15 cellular contexts compared by ENCODE assay signal in genomic region chr16:72785886-72786285, GRCh38.
DNase-seq lines count a peak whose midpoint lies in the region; ATAC-seq and TF ChIP-seq lines count a peak whose summit lies in the region.
"Had no signal": no experiment of that assay in that cellular context is flagged by ENCODE, and none has a peak within 500 bp of the region (broad histone marks: within the 10 kb centered on the region; RNA-seq: fewer than 3 reads in every experiment).

No MANE protein-coding gene starts in this region.

- peaks cover 10% of the 10 kb centered on the region for H3F3A ChIP-seq in neural cell (ENCODE audit: insufficient read depth, low read length, poor library complexity, severe bottlenecking)

- no peak for TF ChIP-seq RAD21 in neural cell (conservative IDR thresholded peaks at IDR 0.05)

- H3K36me3 Mint-ChIP-seq in HFFc6 (ENCODE audit: low read depth) (peaks cover 19% of the 10 kb centered on the region), chondrocyte (ENCODE audit: low read depth) (peaks cover 30% of the 10 kb centered on the region)
- H3K36me3 Mint-ChIP-seq: activated naive CD4-positive, alpha-beta T cell treated with anti-CD3 and anti-CD28 coated beads, Interleukin-2, amount 50 U/mL, for 24 hours; CD8-positive, alpha-beta memory T cell had no signal

- WGBS in stomach, 5 donors, result 54 to 89% (median 79%) methylated on average over 3 of the region's 3 CpGs

- H3K27ac ChIP-seq in BLaER1 (no peak overlapping the region), neural cell (ENCODE audit: low read length) (peak overlapping the region; percentile 93), stomach (no peak overlapping the region), left lung (no peak overlapping the region)
- H3K27ac ChIP-seq: VCaP had no signal

- H3K4me3 ChIP-seq in BLaER1 (no peak overlapping the region), neural cell (ENCODE audit: low read length) (peak overlapping the region; percentile 59), stomach (no peak overlapping the region), left lung (no peak overlapping the region)
- H3K4me3 ChIP-seq: HAP-1 had no signal

- H3K4me3 Mint-ChIP-seq in HFFc6 (peak overlapping the region; percentile 57), chondrocyte (ENCODE audit: unreplicated experiment) (peak overlapping the region; percentile 43)

- TF ChIP-seq POLR2A in stomach (IDR thresholded peaks at IDR 0.05), result no peak

- H3K4me2 ChIP-seq in BLaER1, result peak overlapping the region; percentile 61
- peak overlapping the region; percentile 42 for H3K4me2 ChIP-seq in neural cell (ENCODE audit: low read length)

- H2AFZ ChIP-seq in neural cell (ENCODE audit: low read depth, low read length), result no peak overlapping the region

- in situ Hi-C loops in GM13976 (cut with MboI; ENCODE audit: low sequenced_read_pairs, unreplicated experiment), result no loop called here

- H3K27me3 Mint-ChIP-seq in HFFc6 (ENCODE audit: insufficient read depth) (no peaks in the 10 kb centered on the region; the same call in 1 of the 2 replicates), chondrocyte (ENCODE audit: low read depth) (no peaks in the 10 kb centered on the region)

- no peak for TF ChIP-seq CTCF in HFFc6 (IDR thresholded peaks at IDR 0.05)
- no peak for TF ChIP-seq CTCF in chondrocyte (IDR thresholded peaks at IDR 0.05)
- TF ChIP-seq CTCF in neural cell (IDR thresholded peaks at IDR 0.05; ENCODE audit: poor library complexity, severe bottlenecking), result no peak
- no peak for TF ChIP-seq CTCF in stomach (IDR thresholded peaks at IDR 0.05)
- TF ChIP-seq CTCF in left lung (IDR thresholded peaks at IDR 0.05), result no peak
- TF ChIP-seq CTCF in GM13976 (IDR thresholded peaks at IDR 0.05; ENCODE audit: borderline replicate concordance, control extremely low read depth, extremely low read depth, insufficient read depth, missing control alignments), result no peak

- H3K79me2 ChIP-seq in neural cell (replicated peaks; ENCODE audit: insufficient read depth, low read length), result peaks cover 89% of the 10 kb centered on the region

- H3K9ac ChIP-seq in BLaER1, result no peak overlapping the region
- peak overlapping the region; percentile 74 for H3K9ac ChIP-seq in neural cell (ENCODE audit: low read length)

- H4K20me1 ChIP-seq in BLaER1, result no peaks in the 10 kb centered on the region
- H4K20me1 ChIP-seq in neural cell (ENCODE audit: insufficient read depth), result no peaks in the 10 kb centered on the region

- DNase-seq in HFFc6 (no peak), chondrocyte (ENCODE audit: low spot score) (no peak), stomach (no peak), left lung (no peak), GM13976 (ENCODE audit: low spot score) (no peak)
- DNase-seq in stimulated activated CD4-positive, alpha-beta T cell treated with anti-CD3 and anti-CD28 coated beads, Interleukin-4, amount 100 ng/mL, for 1 hour, result no peak
- DNase-seq: CD8-positive, alpha-beta memory T cell; dermis blood vessel endothelial cell; NCI-H2171 treated with DMSO at 0.1 percent for 48 hours; stimulated activated CD4-positive, alpha-beta T cell treated with anti-CD3 and anti-CD28 coated beads, Interleukin-2, amount 100 ng/mL, for 24 hours had no signal

- H3K9me3 Mint-ChIP-seq in HFFc6 (no peaks in the 10 kb centered on the region), chondrocyte (ENCODE audit: low read depth) (no peaks in the 10 kb centered on the region)
- H3K9me3 Mint-ChIP-seq: activated naive CD4-positive, alpha-beta T cell treated with anti-CD3 and anti-CD28 coated beads, Interleukin-2, amount 50 U/mL, for 24 hours; CD8-positive, alpha-beta memory T cell had no signal

- H3K27ac Mint-ChIP-seq in HFFc6 (peak overlapping the region; percentile 57), chondrocyte (ENCODE audit: unreplicated experiment) (peak overlapping the region; percentile 100)
- H3K27ac Mint-ChIP-seq: activated naive CD4-positive, alpha-beta T cell treated with anti-CD3 and anti-CD28 coated beads, Interleukin-2, amount 50 U/mL, for 24 hours had no signal

- TF ChIP-seq EP300 in neural cell (conservative IDR thresholded peaks at IDR 0.05; ENCODE audit: poor library complexity, severe bottlenecking), result no peak
- TF ChIP-seq EP300 in stomach (IDR thresholded peaks at IDR 0.05), result no peak

- H3K27me3 ChIP-seq in BLaER1 (no peaks in the 10 kb centered on the region), neural cell (ENCODE audit: insufficient read depth, low read depth, low read length) (no peaks in the 10 kb centered on the region), stomach (no peaks in the 10 kb centered on the region), left lung (no peaks in the 10 kb centered on the region)

- H3K4me1 Mint-ChIP-seq in HFFc6 (ENCODE audit: low read depth) (peaks cover 52% of the 10 kb centered on the region), chondrocyte (ENCODE audit: low read depth) (peaks cover 58% of the 10 kb centered on the region)

- ATAC-seq in left lung, result no peak

- H3K9me2 ChIP-seq in neural cell (ENCODE audit: insufficient read depth, low read length), result no peaks in the 10 kb centered on the region

- H3K9me3 ChIP-seq in BLaER1, result peaks cover 18% of the 10 kb centered on the region; the same call in 1 of the 2 replicates
- H3K9me3 ChIP-seq in neural cell (ENCODE audit: low read length), result no peaks in the 10 kb centered on the region
- no peaks in the 10 kb centered on the region for H3K9me3 ChIP-seq in stomach
- no peaks in the 10 kb centered on the region for H3K9me3 ChIP-seq in left lung
- H3K9me3 ChIP-seq: HAP-1 had no signal

- intact Hi-C loops in stomach (cut with DNase I; ENCODE audit: low total_unique reads), result no loop called here
- intact Hi-C loops in left lung (cut with DNase I), result no loop called here

- H3K36me3 ChIP-seq in BLaER1 (peaks cover 17% of the 10 kb centered on the region), neural cell (ENCODE audit: insufficient read depth, low read length) (peaks cover 26% of the 10 kb centered on the region), stomach (peaks cover 0 to 19% (median 11%) of the 10 kb centered on the region in 4 donors), left lung (no peaks in the 10 kb centered on the region)

- H3K4me1 ChIP-seq in BLaER1, result peaks cover 42% of the 10 kb centered on the region
- H3K4me1 ChIP-seq in stomach, result peaks cover 0 to 30% (median 16%) of the 10 kb centered on the region in 4 donors
- H3K4me1 ChIP-seq in left lung, result peaks cover 0 to 27% of the 10 kb centered on the region in 2 donors

TF ChIP-seq in neural cell, 6 proteins besides CTCF, POLR2A, EP300 and RAD21:
- no peak for TF ChIP-seq TAF1 (IDR thresholded peaks at IDR 0.05; ENCODE audit: low read depth)
- no peak for TF ChIP-seq EZH2 (IDR thresholded peaks at IDR 0.05; ENCODE audit: borderline replicate concordance, insufficient read depth, low read length, poor library complexity, severe bottlenecking)
- TF ChIP-seq REST (IDR thresholded peaks at IDR 0.05; ENCODE audit: borderline replicate concordance), result no peak
- TF ChIP-seq SMC3 (conservative IDR thresholded peaks at IDR 0.05; ENCODE audit: poor library complexity), result no peak
- no peak for TF ChIP-seq POLR2AphosphoS5 (IDR thresholded peaks at IDR 0.05)
- no peak for TF ChIP-seq MXI1 (conservative IDR thresholded peaks at IDR 0.05; ENCODE audit: poor library complexity, severe bottlenecking)
